Comparison of ENCODE assay signal across 27 cellular contexts in the genomic region with DNA sequence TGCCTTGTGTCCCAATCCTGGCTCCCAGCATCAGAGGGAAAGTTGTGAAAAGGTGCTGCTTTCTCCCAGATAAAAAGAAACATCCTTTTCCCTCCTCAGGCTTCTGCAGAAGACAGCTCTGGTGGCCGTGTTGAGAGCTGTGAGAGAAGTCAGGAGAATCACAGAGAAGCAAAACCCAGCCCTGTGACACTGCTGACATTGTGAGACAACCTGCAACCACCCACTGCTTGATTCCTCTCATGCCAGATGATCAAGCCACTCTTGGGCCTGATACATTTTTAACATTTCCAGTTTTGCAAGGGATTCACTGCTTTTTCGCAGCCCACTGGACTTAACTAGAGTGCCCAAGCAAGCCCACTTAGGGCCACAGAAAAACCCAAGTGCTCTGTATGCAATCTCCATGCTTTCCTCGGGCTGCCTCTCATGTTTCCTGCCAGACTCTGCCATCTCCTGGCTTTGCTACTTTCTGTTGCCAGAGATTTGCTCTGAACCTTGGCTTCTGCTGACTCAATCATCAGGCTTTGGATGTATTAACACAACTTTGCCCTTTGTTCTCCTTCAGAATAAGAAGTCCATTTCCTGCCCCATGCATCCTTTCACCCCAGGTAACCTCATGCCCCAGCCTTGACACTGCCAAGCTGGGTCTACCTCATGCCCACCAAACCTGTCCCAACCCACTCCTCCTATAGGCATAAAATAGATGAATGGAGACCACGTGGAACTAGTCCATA. TPM values are rescaled to one million over a fixed set of nuclear protein-coding genes. Genes with fewer than 3 reads are reported as not detected.
DNase-seq lines count a peak whose midpoint lies in the region; ATAC-seq, FAIRE-seq and TF ChIP-seq lines count a peak whose summit lies in the region.
"Had no signal": no experiment of that assay in that cellular context is flagged by ENCODE, and none has a peak within 500 bp of the region (broad histone marks: within the 10 kb centered on the region; RNA-seq: fewer than 3 reads in every experiment).

No MANE protein-coding gene starts in this region.

- DNase-seq in GM12892 (ENCODE audit: insufficient read length), result no peak
- no peak for DNase-seq in OCI-LY7 (ENCODE audit: low spot score)
- peak; percentile 59 for DNase-seq in left lobe of liver (ENCODE audit: low spot score)
- DNase-seq in osteoblast (ENCODE audit: insufficient read length, low spot score, missing footprints), result peak; percentile 19
- no peak for DNase-seq in GM19240 (ENCODE audit: insufficient read length, low spot score)
- no peak for DNase-seq in GM10266 (ENCODE audit: extremely low spot score)
- no peak for DNase-seq in stimulated activated CD4-positive, alpha-beta T cell treated with anti-CD3 and anti-CD28 coated beads, Interleukin-4, amount 100 ng/mL, for 1 hour
- no peak for DNase-seq in heart left ventricle
- DNase-seq: Calu3; CD8-positive, alpha-beta T cell; MM.1S; NCI-H1092; NCI-H1436 treated with DMSO at 0.1 percent for 48 hours; NCI-H2029; NCI-H2171; NCI-H446; NCI-H526 treated with DMSO at 0.1 percent for 48 hours; NK-92 treated with Interleukin-12 subunit alpha and Interleukin-12 subunit beta, amount 100 ng/mL, for 24 hours; OCI-M1; SHP77; SK-N-SH had no signal

- no peaks in the 10 kb centered on the region for H3K79me2 ChIP-seq in OCI-LY7 (ENCODE audit: insufficient read depth, low read depth, low read length)
- H3K79me2 ChIP-seq in osteoblast (ENCODE audit: insufficient read depth, low read length), result no peaks in the 10 kb centered on the region

- BruUV-seq in OCI-LY7 (replicated peaks; lab: Mats Ljungman, UMichigan), result no TSS peak

- H3K9me3 ChIP-seq in OCI-LY7 (ENCODE audit: low read length) (no peaks in the 10 kb centered on the region), osteoblast (ENCODE audit: low read depth, low read length) (no peaks in the 10 kb centered on the region), heart left ventricle (no peaks in the 10 kb centered on the region)
- H3K9me3 ChIP-seq: BLaER1, HAP-1, SK-N-SH had no signal

- POLR2A ChIA-PET in OCI-LY7 (lab: Charles Lee), result no interaction called here

- H3K9me2 ChIP-seq in OCI-LY7 (ENCODE audit: insufficient read depth, low read length), result no peaks in the 10 kb centered on the region
- H3K9me2 ChIP-seq: SK-N-SH had no signal

- H3K27me3 ChIP-seq in osteoblast (ENCODE audit: insufficient read depth, low read length), result no peaks in the 10 kb centered on the region
- peaks cover 0 to 6% (median 0%) of the 10 kb centered on the region in 9 donors for H3K27me3 ChIP-seq in heart left ventricle
- H3K27me3 ChIP-seq: BLaER1 had no signal

- H3K36me3 ChIP-seq in OCI-LY7 (ENCODE audit: insufficient read depth, low read length) (no peaks in the 10 kb centered on the region), osteoblast (ENCODE audit: insufficient read depth, low read length) (no peaks in the 10 kb centered on the region), heart left ventricle (no peaks in the 10 kb centered on the region)
- H3K36me3 ChIP-seq: BLaER1, HAP-1 had no signal

- H3K4me1 ChIP-seq in OCI-LY7 (ENCODE audit: insufficient read depth, low read length, poor library complexity, severe bottlenecking), result peaks cover 6% of the 10 kb centered on the region
- no peaks in the 10 kb centered on the region for H3K4me1 ChIP-seq in osteoblast (ENCODE audit: insufficient read depth, low read length)
- H3K4me1 ChIP-seq in heart left ventricle, result peaks cover 0 to 5% (median 0%) of the 10 kb centered on the region in 12 donors
- H3K4me1 ChIP-seq: BLaER1, HAP-1 had no signal

- no peak for TF ChIP-seq POLR2A in GM12892 (IDR thresholded peaks at IDR 0.05; ENCODE audit: low read depth, low read length)
- no peak for TF ChIP-seq POLR2A in heart left ventricle (IDR thresholded peaks at IDR 0.05)

- CTCF ChIA-PET in OCI-LY7 (lab: Charles Lee; ENCODE audit: unreplicated experiment), result no interaction called here

- 57 to 65% (median 61%) methylated on average over 4 of the region's 4 CpGs for WGBS in heart left ventricle, 4 donors

- no peak for TF ChIP-seq CTCF in OCI-LY7 (conservative IDR thresholded peaks at IDR 0.05; ENCODE audit: low read length)
- no peak for TF ChIP-seq CTCF in osteoblast (IDR thresholded peaks at IDR 0.05; ENCODE audit: extremely low read depth, low read depth, low read length)
- no peak for TF ChIP-seq CTCF in GM10266 (IDR thresholded peaks at IDR 0.05; ENCODE audit: control insufficient read depth, insufficient read depth, low read depth, missing control alignments)
- TF ChIP-seq CTCF in heart left ventricle (IDR thresholded peaks at IDR 0.05), result no peak

- H3K4me3 ChIP-seq in OCI-LY7 (ENCODE audit: low read depth, low read length, poor library complexity, severe bottlenecking) (no peak overlapping the region), osteoblast (ENCODE audit: insufficient read depth, low read length) (no peak overlapping the region), heart left ventricle (no peak overlapping the region)
- H3K4me3 ChIP-seq: BLaER1, HAP-1 had no signal

- H4K20me1 ChIP-seq in OCI-LY7 (ENCODE audit: insufficient read depth, low read length) (no peaks in the 10 kb centered on the region), osteoblast (ENCODE audit: insufficient read depth, low read length) (no peaks in the 10 kb centered on the region)
- H4K20me1 ChIP-seq: BLaER1 had no signal

- peak overlapping the region; percentile 57; the same call in 1 of the 2 replicates for H2AFZ ChIP-seq in OCI-LY7 (ENCODE audit: low read length)
- no peak overlapping the region for H2AFZ ChIP-seq in osteoblast (ENCODE audit: low read length)

- H3K4me2 ChIP-seq in OCI-LY7 (ENCODE audit: low read length) (no peak overlapping the region), osteoblast (ENCODE audit: insufficient read depth, low read length) (no peak overlapping the region)
- H3K4me2 ChIP-seq: BLaER1, SK-N-SH had no signal

- intact Hi-C loops in OCI-LY7 (cut with micrococcal nuclease; ENCODE audit: unreplicated experiment) (no loop called here), heart left ventricle (cut with DNase I) (loop anchor here in 1 of 10 donors (10.0 kb wide), 1 partner anchor 408 kb away; no protein-coding TSS in a partner anchor)

- peak; percentile 62 for FAIRE-seq in GM12892 (lab: Jason Lieb, UNC)

- ATAC-seq in left lobe of liver (peak; percentile 86), heart left ventricle (no peak)
- ATAC-seq: CD8-positive, alpha-beta T cell had no signal

- H3K27ac ChIP-seq in OCI-LY7 (ENCODE audit: low read depth, low read length, poor library complexity, severe bottlenecking), result no peak overlapping the region
- H3K27ac ChIP-seq in osteoblast (ENCODE audit: low read depth, low read length), result no peak overlapping the region
- no peak overlapping the region for H3K27ac ChIP-seq in heart left ventricle
- H3K27ac ChIP-seq: BLaER1 had no signal

RNA-seq across cellular contexts. Expression of gene TTR, which starts 24.9 kb away (rescaled TPM):
- polyA plus RNA-seq in GM12892 (2012; ENCODE audit: missing spikeins), result not detected
- not detected in 2 replicates for total RNA-seq in OCI-LY7 (2014; rRNA removed; shearing (Covaris generic))
- not detected in 2 replicates for total RNA-seq in OCI-LY7 (2022)
- 4,291 TPM for total RNA-seq in left lobe of liver
- total RNA-seq in osteoblast, result not detected in 2 replicates
- not detected for total RNA-seq in heart left ventricle
- under 1 TPM in 1 of 2 donors, not detected in 1; 0.19 TPM for polyA plus RNA-seq in heart left ventricle
- total RNA-seq: A673; CD8-positive, alpha-beta T cell; LHCN-M2; RPMI7951 had no signal
- polyA plus RNA-seq: IgD-negative memory B cell, SK-N-SH had no signal

Comparison
In these comparisons a context has a peak if more than half of its experiments do, and no peak if none do; other contexts are left out.
1. DNase-seq: peak in left lobe of liver (single experiment) and osteoblast (single experiment); none in GM12892 (single experiment), OCI-LY7 (single experiment), GM19240 (single experiment), GM10266 (single experiment), stimulated activated CD4-positive, alpha-beta T cell treated with anti-CD3 and anti-CD28 coated beads, Interleukin-4, amount 100 ng/mL, for 1 hour (single experiment) and heart left ventricle (0 of 5).
2. RNA of gene TTR, which starts 24.9 kb away (total RNA-seq): 4,291 TPM in left lobe of liver (single experiment); not detected in OCI-LY7, not detected in osteoblast and not detected in heart left ventricle; every median in the first group is over 1,000 times any median in the second.